8 cellular contexts compared by ENCODE assay signal in the genomic region with DNA sequence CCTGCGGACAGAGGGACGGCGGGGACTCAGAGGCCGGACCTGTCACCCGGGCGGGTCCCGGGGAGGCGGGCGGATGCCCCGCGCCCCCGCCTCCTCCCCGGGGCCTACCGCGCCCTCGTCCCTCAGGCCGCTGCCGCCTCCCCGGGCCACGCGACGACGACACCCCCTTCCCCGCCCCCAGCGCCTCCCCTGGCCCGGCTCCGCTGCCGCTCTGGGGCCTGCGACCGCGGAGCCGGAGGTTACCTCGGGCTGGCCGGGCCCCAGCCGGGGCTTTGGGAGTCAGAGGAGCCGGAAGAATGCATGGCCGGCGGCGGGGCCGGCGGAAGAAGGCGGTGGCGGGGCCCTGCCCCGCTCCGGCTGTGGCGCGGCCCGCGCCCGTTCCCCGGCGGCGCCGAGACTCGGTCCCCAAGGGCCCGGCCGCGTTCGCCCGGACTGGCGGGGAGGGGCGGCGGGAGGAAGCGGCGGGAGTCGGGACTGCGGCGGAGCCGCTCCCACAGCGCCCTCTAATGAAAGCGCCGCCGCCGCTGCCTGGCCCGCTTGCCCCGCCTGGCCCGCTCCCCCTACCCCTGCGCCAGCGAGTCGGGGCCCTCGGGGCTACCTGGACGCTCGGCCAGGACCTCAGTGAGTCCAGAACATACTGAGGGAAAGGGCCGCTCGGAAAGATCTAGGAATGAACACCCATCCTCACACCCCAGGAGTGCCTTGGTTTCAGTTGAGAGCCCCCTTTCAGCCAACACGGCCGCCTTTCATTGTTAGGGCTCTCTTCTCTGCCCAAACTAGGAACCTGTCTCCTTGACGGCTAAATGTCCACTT. TPM values are rescaled to one million over a fixed set of nuclear protein-coding genes. Genes with fewer than 3 reads are reported as not detected.
DNase-seq lines count a peak whose midpoint lies in the region; ATAC-seq and TF ChIP-seq lines count a peak whose summit lies in the region.

Gene LPGAT1 (minus strand): TSS at position 434 of the 813 bp plus-strand sequence. CDS start 1,467 bp downstream, outside the sequence.

- peak within 1 kb of the TSS; percentile 90 for H3K27ac Mint-ChIP-seq in activated naive CD4-positive, alpha-beta T cell treated with anti-CD3 and anti-CD28 coated beads, Interleukin-2, amount 10 ng/mL, durations not matched to agents 7 days and 5 days

- H3K4me1 ChIP-seq in DND-41 (ENCODE audit: insufficient read depth, low read length): peaks cover 44% of the 10 kb centered on the region

- in situ Hi-C loops in KBM-7 (cut with MboI; ENCODE audit: low pct_unique_long_range_greater_than_20kb, low sequenced_read_pairs): no loop called here

- H3K79me2 ChIP-seq in DND-41 (ENCODE audit: insufficient read depth, low read length): no peaks in the 10 kb centered on the region

- DNase-seq in DND-41: peak; percentile 59
- DNase-seq in KBM-7: peak; percentile 67
- DNase-seq in SK-N-DZ (ENCODE audit: low spot score): peak; percentile 57
- peak; percentile 78 for DNase-seq in activated naive CD4-positive, alpha-beta T cell treated with anti-CD3 and anti-CD28 coated beads, Interleukin-2, amount 10 ng/mL, durations not matched to agents 7 days and 5 days
- DNase-seq in germinal center (ENCODE audit: low spot score): peak; percentile 82
- DNase-seq in occipital lobe (lab: John Stamatoyannopoulos, UW): peak; percentile 57

- H3K4me2 ChIP-seq in DND-41 (ENCODE audit: insufficient read depth, low read length): peak within 1 kb of the TSS; percentile 77

- peak within 1 kb of the TSS; percentile 17 to 75; a peak in 3 of 4 replicates for H3K4me3 ChIP-seq in DND-41 (ENCODE audit: low read depth in 1 of 2, low read length in 2 of 2)

- CTCF ChIA-PET in activated naive CD4-positive, alpha-beta T cell treated with anti-CD3 and anti-CD28 coated beads, Interleukin-2, amount 10 ng/mL, durations not matched to agents 7 days and 5 days (lab: Charles Lee): interaction anchor here (3.9 kb wide), 1 partner anchor 132 kb away, joined by 19 read pairs; no protein-coding TSS in a partner anchor

- H4K20me1 ChIP-seq in DND-41 (ENCODE audit: insufficient read depth, low read length): no peaks in the 10 kb centered on the region

- peaks cover 30% of the 10 kb centered on the region for H3K36me3 Mint-ChIP-seq in activated naive CD4-positive, alpha-beta T cell treated with anti-CD3 and anti-CD28 coated beads, Interleukin-2, amount 10 ng/mL, durations not matched to agents 7 days and 5 days

- ATAC-seq in DND-41 (ENCODE audit: insufficient read depth, low read depth) (peak; percentile 79), GM21576 (IDR thresholded peaks at IDR 0.05; ENCODE audit: unreplicated experiment) (peak; percentile 71)

- no peaks in the 10 kb centered on the region for H3K9me3 Mint-ChIP-seq in activated naive CD4-positive, alpha-beta T cell treated with anti-CD3 and anti-CD28 coated beads, Interleukin-2, amount 10 ng/mL, durations not matched to agents 7 days and 5 days

- H3K9ac ChIP-seq in DND-41 (ENCODE audit: low read depth, low read length): peak within 1 kb of the TSS; percentile 81

- TF ChIP-seq CTCF in DND-41 (IDR thresholded peaks at IDR 0.05; ENCODE audit: borderline replicate concordance, extremely low read depth, low read length, poor library complexity, severe bottlenecking): peak; percentile 66

- H3K27ac ChIP-seq in DND-41 (ENCODE audit: low read length) (peak within 1 kb of the TSS; percentile 58; the same call in 1 of the 2 replicates), temporal lobe (ENCODE audit: low read depth, low read length) (peak within 1 kb of the TSS; percentile 77)

- H3K9me3 ChIP-seq in DND-41 (ENCODE audit: insufficient read depth, low read length, severe bottlenecking): no peaks in the 10 kb centered on the region

- H2AFZ ChIP-seq in DND-41 (ENCODE audit: low read depth, low read length): peak within 1 kb of the TSS; percentile 87

- no peaks in the 10 kb centered on the region for H3K27me3 ChIP-seq in DND-41 (ENCODE audit: insufficient read depth, low read length, poor library complexity)

- H3K4me1 Mint-ChIP-seq in activated naive CD4-positive, alpha-beta T cell treated with anti-CD3 and anti-CD28 coated beads, Interleukin-2, amount 10 ng/mL, durations not matched to agents 7 days and 5 days: peaks cover 76% of the 10 kb centered on the region

- peak within 1 kb of the TSS; percentile 96 for H3K4me3 Mint-ChIP-seq in activated naive CD4-positive, alpha-beta T cell treated with anti-CD3 and anti-CD28 coated beads, Interleukin-2, amount 10 ng/mL, durations not matched to agents 7 days and 5 days

- no peaks in the 10 kb centered on the region for H3K27me3 Mint-ChIP-seq in activated naive CD4-positive, alpha-beta T cell treated with anti-CD3 and anti-CD28 coated beads, Interleukin-2, amount 10 ng/mL, durations not matched to agents 7 days and 5 days

- H3K36me3 ChIP-seq in DND-41 (ENCODE audit: insufficient read depth, low read length): peaks cover 3% of the 10 kb centered on the region; the same call in 1 of the 2 replicates

RNA-seq across cellular contexts. Expression of gene LPGAT1, which starts in this region (rescaled TPM):
- 35.7 and 37.5 TPM in 2 replicates for polyA plus RNA-seq in SK-N-DZ (2014; cell fraction: cytosol; rRNA removed)
- polyA plus RNA-seq in SK-N-DZ (2014; cell fraction: nucleus; rRNA removed): 12.5 and 12.8 TPM in 2 replicates
- 97.9 TPM for total RNA-seq in occipital lobe
- 80.6 TPM for total RNA-seq in temporal lobe

Comparison
In these comparisons a context has a peak if more than half of its experiments do, and no peak if none do; other contexts are left out.
1. Peak in every context shown above with its lines: DNase-seq, ATAC-seq, H3K4me3 ChIP-seq and H3K27ac ChIP-seq.